Comparison of ENCODE assay signal across 13 cellular contexts in the genomic region with DNA sequence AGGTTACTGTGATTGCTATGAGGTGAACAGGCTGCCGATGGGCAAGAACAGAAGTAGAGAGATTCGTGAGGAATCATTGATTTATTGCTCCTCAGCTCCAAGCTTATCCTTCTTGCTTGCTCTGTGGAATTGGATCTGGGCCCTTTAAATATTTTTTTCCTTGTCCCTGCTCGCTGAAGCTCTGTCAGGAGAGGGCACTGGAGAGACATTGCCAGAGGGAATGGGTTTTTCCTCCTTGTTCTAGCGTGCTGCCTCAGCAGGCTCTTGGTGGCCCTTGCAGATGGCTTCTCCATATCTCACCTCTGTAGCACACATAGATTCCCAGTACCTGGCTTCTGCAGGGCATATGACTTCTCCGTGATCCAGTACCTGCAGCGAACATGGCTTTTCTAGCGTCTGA.
DNase-seq lines count a peak whose midpoint lies in the region; ATAC-seq and TF ChIP-seq lines count a peak whose summit lies in the region.
"Had no signal": no experiment of that assay in that cellular context is flagged by ENCODE, and none has a peak within 500 bp of the region (broad histone marks: within the 10 kb centered on the region; RNA-seq: fewer than 3 reads in every experiment).

No MANE protein-coding gene starts in this region.

- no peaks in the 10 kb centered on the region for H3K9me3 ChIP-seq in PC-3 (ENCODE audit: low read length)

- in situ Hi-C loops in ACHN (cut with HindIII; ENCODE audit: low pct_ligation_motif_present, low pct_unique_long_range_greater_than_20kb, low sequenced_read_pairs) = no loop called here

- CTCF ChIA-PET in PC-3 (lab: Charles Lee) = no interaction called here

- POLR2A ChIA-PET in PC-3 (lab: Charles Lee; ENCODE audit: unreplicated experiment) = no interaction called here

- DNase-seq in ACHN (peak; percentile 1), EL (peak; percentile 2), PC-3 (no peak), fibroblast of mammary gland (ENCODE audit: low read depth) (peak; percentile 7), KG1 (lab: John Stamatoyannopoulos, UW) (no peak), SW 1271 (lab: John Stamatoyannopoulos, UW) (no peak)
- DNase-seq in activated CD4-positive, alpha-beta T cell treated with anti-CD3 and anti-CD28 coated beads for 1 hour = no peak
- DNase-seq: CD8-positive, alpha-beta memory T cell; hypothalamus; NCI-H1436; NCI-H774; stimulated activated naive B cell treated with anti-CD40 and anti-IgM and Interleukin-4, amounts not matched to agents 10 μg/mL and 1 μg/mL and 100 μg/mL, for 72 hours had no signal

- H3K9ac ChIP-seq in PC-3 (ENCODE audit: low read length) = no peak overlapping the region

- H3K36me3 ChIP-seq in PC-3 (ENCODE audit: low read depth, low read length) = no peaks in the 10 kb centered on the region

- H3K9me2 ChIP-seq in PC-3 (replicated peaks; ENCODE audit: low read length) = no peaks in the 10 kb centered on the region

- TF ChIP-seq CTCF in PC-3 (conservative IDR thresholded peaks at IDR 0.05; ENCODE audit: low read depth, low read length) (0 out of 2 replicates have a peak, but pooled peaks have one; percentile 14), fibroblast of mammary gland (conservative IDR thresholded peaks at IDR 0.05; ENCODE audit: control insufficient read depth, insufficient read depth, low read depth, low read length) (peak; percentile 32)

- H4K20me1 ChIP-seq in PC-3 (ENCODE audit: low read length) = no peaks in the 10 kb centered on the region

- intact Hi-C loops in PC-3 (cut with micrococcal nuclease) = no loop called here

- H2AFZ ChIP-seq in PC-3 (ENCODE audit: low read length) = no peak overlapping the region

- H3K27me3 ChIP-seq in PC-3 (ENCODE audit: low read length) = no peaks in the 10 kb centered on the region

- H3K4me3 ChIP-seq in PC-3 (ENCODE audit: low read length) (no peak overlapping the region), fibroblast of mammary gland (ENCODE audit: control insufficient read depth, low read depth, low read length) (no peak overlapping the region)

- no peaks in the 10 kb centered on the region for H3F3A ChIP-seq in PC-3 (ENCODE audit: low read length, unreplicated experiment)

- no peak overlapping the region for H3K27ac ChIP-seq in PC-3 (ENCODE audit: low read length)

- H3K4me2 ChIP-seq in PC-3 (ENCODE audit: low read length) = no peak overlapping the region

- H3K79me2 ChIP-seq in PC-3 (ENCODE audit: low read length) = no peaks in the 10 kb centered on the region

- BruUV-seq in PC-3 (replicated peaks; lab: Mats Ljungman, UMichigan) = no TSS peak

- no peaks in the 10 kb centered on the region for H3K4me1 ChIP-seq in PC-3 (ENCODE audit: insufficient read depth, low read length)

- ATAC-seq in PC-3 = no peak
- no peak for ATAC-seq in GM19452 (IDR thresholded peaks at IDR 0.05; ENCODE audit: unreplicated experiment)
- ATAC-seq: stimulated activated naive B cell treated with anti-CD40 and anti-IgM and Interleukin-4, amounts not matched to agents 10 μg/mL and 1 μg/mL and 100 μg/mL, for 72 hours had no signal

Comparison
In these comparisons a context has a peak if more than half of its experiments do, and no peak if none do; other contexts are left out.
1. DNase-seq: peak in ACHN (single experiment), EL (single experiment) and fibroblast of mammary gland (single experiment); none in PC-3 (single experiment), KG1 (single experiment), SW 1271 (0 of 2) and activated CD4-positive, alpha-beta T cell treated with anti-CD3 and anti-CD28 coated beads for 1 hour (single experiment).